1 cellular context compared by ENCODE assay signal in the genomic region with DNA sequence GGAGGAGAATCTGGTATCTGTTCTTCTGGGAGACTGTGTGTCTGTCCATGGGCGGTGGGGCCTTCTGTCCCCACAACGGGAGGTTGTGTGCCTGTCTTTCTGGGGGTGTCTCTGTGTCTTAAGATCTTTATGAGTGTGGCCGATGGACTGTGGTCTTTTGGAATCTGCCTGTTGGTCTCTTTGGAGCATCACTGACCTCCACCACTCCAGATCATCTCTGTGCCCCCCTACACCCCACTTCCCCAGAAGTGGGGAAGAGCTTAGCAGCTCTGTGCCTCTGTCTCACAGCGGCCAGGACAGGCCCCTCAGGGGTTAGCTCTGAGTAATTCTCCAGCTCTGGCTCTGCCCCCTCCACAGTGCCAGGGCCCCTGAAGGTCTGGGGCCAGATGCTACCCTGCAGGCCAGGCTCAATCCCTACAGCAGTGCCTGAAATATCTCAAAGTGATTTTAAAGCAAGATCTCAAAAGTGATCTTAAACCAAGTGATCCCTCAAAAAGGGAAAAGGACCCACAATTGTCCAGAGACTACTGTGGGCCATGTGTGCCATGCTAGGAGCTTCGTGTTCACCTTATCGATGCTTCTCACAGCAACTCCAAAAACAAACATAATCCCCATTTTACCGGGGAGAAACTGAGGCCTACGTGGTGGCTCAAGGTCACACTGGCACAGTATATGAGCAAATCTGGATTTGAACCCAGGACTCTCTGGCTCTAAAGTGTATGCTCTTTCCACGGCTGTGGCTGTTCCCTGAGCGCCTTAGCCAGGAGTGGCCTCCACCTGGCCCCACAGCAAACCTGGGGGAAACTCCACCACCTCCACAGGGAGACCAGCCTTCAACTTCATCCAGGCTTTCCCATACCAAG.
TF ChIP-seq lines count a peak whose summit lies in the region.

No MANE protein-coding gene starts in this region.

TF ChIP-seq in A549, 52 proteins besides CTCF, POLR2A, EP300 and RAD21 (continued from another document):
- TF ChIP-seq RNF2 (IDR thresholded peaks at IDR 0.05; ENCODE audit: borderline replicate concordance, low read depth), result no peak
- TF ChIP-seq MYC (IDR thresholded peaks at IDR 0.05; ENCODE audit: borderline replicate concordance, low read length), result no peak
- TF ChIP-seq HOXB5 (CRISPR knock-in tag; IDR thresholded peaks at IDR 0.05), result peak; percentile 35; the same call in 1 of the 2 replicates
- TF ChIP-seq NR3C1 (IDR thresholded peaks at IDR 0.05), result no peak
- TF ChIP-seq ZC3H11A (IDR thresholded peaks at IDR 0.05), result no peak
- TF ChIP-seq FOXS1 (CRISPR knock-in tag; IDR thresholded peaks at IDR 0.05), result peak; percentile 43
- TF ChIP-seq REST (IDR thresholded peaks at IDR 0.05), result no peak
- TF ChIP-seq, protein P1, sequence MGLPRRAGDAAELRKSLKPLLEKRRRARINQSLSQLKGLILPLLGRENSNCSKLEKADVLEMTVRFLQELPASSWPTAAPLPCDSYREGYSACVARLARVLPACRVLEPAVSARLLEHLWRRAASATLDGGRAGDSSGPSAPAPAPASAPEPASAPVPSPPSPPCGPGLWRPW (IDR thresholded peaks at IDR 0.05), result no peak
- no peak for TF ChIP-seq BHLHE40 (IDR thresholded peaks at IDR 0.05; ENCODE audit: low read depth, low read length)
- TF ChIP-seq HOXA7 (CRISPR knock-in tag; IDR thresholded peaks at IDR 0.05), result peak; percentile 73; the same call in 1 of the 2 replicates
- TF ChIP-seq FOSB (CRISPR knock-in tag; IDR thresholded peaks at IDR 0.05), result peak; percentile 56
- TF ChIP-seq FOSL2 (IDR thresholded peaks at IDR 0.05), result no peak
- TF ChIP-seq FOSL2 (CRISPR knock-in tag; IDR thresholded peaks at IDR 0.05), result no peak
- TF ChIP-seq KDM1A (IDR thresholded peaks at IDR 0.05; ENCODE audit: low read depth), result no peak
- TF ChIP-seq CBX2 (IDR thresholded peaks at IDR 0.05; ENCODE audit: borderline replicate concordance, low read depth), result no peak
- TF ChIP-seq MAFK (IDR thresholded peaks at IDR 0.05; ENCODE audit: partially characterized antibody), result no peak
- TF ChIP-seq POLR2AphosphoS2 (conservative IDR thresholded peaks at IDR 0.05; ENCODE audit: low read length), result no peak
- peak; percentile 93 for TF ChIP-seq ZSCAN20 (CRISPR knock-in tag; IDR thresholded peaks at IDR 0.05)
- TF ChIP-seq MAX (IDR thresholded peaks at IDR 0.05), result 0 out of 2 replicates have a peak, but pooled peaks have one; percentile 10
- TF ChIP-seq KDM5A (IDR thresholded peaks at IDR 0.05), result no peak
- no peak for TF ChIP-seq E2F6 (IDR thresholded peaks at IDR 0.05; ENCODE audit: borderline replicate concordance, low read depth)
- TF ChIP-seq GATA3 (IDR thresholded peaks at IDR 0.05; ENCODE audit: borderline replicate concordance), result no peak
- TF ChIP-seq CHD4 (IDR thresholded peaks at IDR 0.05; ENCODE audit: borderline replicate concordance), result no peak
- TF ChIP-seq, protein P2, sequence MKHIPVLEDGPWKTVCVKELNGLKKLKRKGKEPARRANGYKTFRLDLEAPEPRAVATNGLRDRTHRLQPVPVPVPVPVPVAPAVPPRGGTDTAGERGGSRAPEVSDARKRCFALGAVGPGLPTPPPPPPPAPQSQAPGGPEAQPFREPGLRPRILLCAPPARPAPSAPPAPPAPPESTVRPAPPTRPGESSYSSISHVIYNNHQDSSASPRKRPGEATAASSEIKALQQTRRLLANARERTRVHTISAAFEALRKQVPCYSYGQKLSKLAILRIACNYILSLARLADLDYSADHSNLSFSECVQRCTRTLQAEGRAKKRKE (CRISPR knock-in tag; IDR thresholded peaks at IDR 0.05; ENCODE audit: low read depth), result no peak
- TF ChIP-seq TFCP2L1 (CRISPR knock-in tag; IDR thresholded peaks at IDR 0.05), result no peak
- no peak for TF ChIP-seq NFE2L2 (conservative IDR thresholded peaks at IDR 0.05; ENCODE audit: low read length)
- no peak for TF ChIP-seq CBX8 (IDR thresholded peaks at IDR 0.05)
- no peak for TF ChIP-seq RCOR1 (IDR thresholded peaks at IDR 0.05; ENCODE audit: low read depth, low read length)
- no peak for TF ChIP-seq CHD2 (IDR thresholded peaks at IDR 0.05; ENCODE audit: low read length, partially characterized antibody)
- 0 out of 5 replicates have a peak, but pooled peaks of 1 of the 2 experiments have one; percentile 0 for TF ChIP-seq JUN (IDR thresholded peaks at IDR 0.05)
- TF ChIP-seq SREBF2 (IDR thresholded peaks at IDR 0.05), result no peak
- TF ChIP-seq EHF (CRISPR knock-in tag; IDR thresholded peaks at IDR 0.05), result peak; percentile 76
- TF ChIP-seq PHF8 (IDR thresholded peaks at IDR 0.05; ENCODE audit: borderline replicate concordance, low read depth), result no peak
- no peak for TF ChIP-seq SMC3 (IDR thresholded peaks at IDR 0.05)
- TF ChIP-seq RFX5 (IDR thresholded peaks at IDR 0.05), result no peak
- TF ChIP-seq HEYL (CRISPR knock-in tag; IDR thresholded peaks at IDR 0.05), result peak; percentile 87
- no peak for TF ChIP-seq CEBPB (IDR thresholded peaks at IDR 0.05)
- 0 out of 2 replicates have a peak, but pooled peaks have one; percentile 16 for TF ChIP-seq NPAS2 (CRISPR knock-in tag; IDR thresholded peaks at IDR 0.05; ENCODE audit: borderline replicate concordance)
- no peak for TF ChIP-seq BCL3 (IDR thresholded peaks at IDR 0.05)
